8 cellular contexts compared by ENCODE assay signal in genomic region chr13:98447881-98448641, GRCh38.
A peak's percentile ranks its signal among the peaks of the same experiment; 100 is the strongest.
DNase-seq lines count a peak whose midpoint lies in the region; ATAC-seq, FAIRE-seq and TF ChIP-seq lines count a peak whose summit lies in the region.

No MANE protein-coding gene starts in this region.

- H4K91ac ChIP-seq in IMR-90 (ENCODE audit: insufficient read depth, low read depth, low read length): no peak overlapping the region

- H2AK9ac ChIP-seq in IMR-90 (replicated peaks; ENCODE audit: low read depth, low read length, poor library complexity): peak overlapping the region; percentile 68

- H3K4me3 Mint-ChIP-seq in activated T-helper 2 cell treated with anti-CD3 and anti-CD28 coated beads, Interferon-gamma antibody, Interleukin-2, Interleukin-4, amounts not matched to agents 10 μg/mL and 5 μg/mL and 100 μg/mL, durations not matched to agents 14 hours and 24 hours and 36 hours (ENCODE audit: low read depth): no peak overlapping the region

- no peak overlapping the region for H3K56ac ChIP-seq in IMR-90 (ENCODE audit: extremely low read depth, insufficient read depth, low read length)

- BruUV-seq in IMR-90 (replicated peaks; lab: Mats Ljungman, UMichigan): no TSS peak

- H3K36me3 ChIP-seq in IMR-90 (ENCODE audit: control insufficient read depth, insufficient read depth, low read length): peaks cover 57% of the 10 kb centered on the region

- H3K4ac ChIP-seq in IMR-90 (ENCODE audit: low read depth, low read length): no peak overlapping the region

- TF ChIP-seq CTCF in IMR-90 (conservative IDR thresholded peaks at IDR 0.05; ENCODE audit: low read depth, low read length): peak; percentile 46

- in situ Hi-C loops in IMR-90 (cut with MboI; ENCODE audit: low sequenced_read_pairs): loop anchor here (5.0 to 25.0 kb wide), 3 partner anchors 209 to 593 kb away; no protein-coding TSS in a partner anchor

- FAIRE-seq in urothelium cell line (lab: Jason Lieb, UNC): no peak

- H2AK5ac ChIP-seq in IMR-90 (ENCODE audit: low read depth, low read length): no peak overlapping the region

- no peak overlapping the region for H4K8ac ChIP-seq in IMR-90 (ENCODE audit: low read depth in 2 of 2, low read length in 2 of 2)

- ATAC-seq in IMR-90 (ENCODE audit: low read depth): no peak
- ATAC-seq in activated naive CD4-positive, alpha-beta T cell treated with anti-CD3 and anti-CD28 coated beads, Interleukin-2, amount 50 U/mL, for 72 hours: no peak

- no peak overlapping the region for H3K27ac ChIP-seq in IMR-90 (ENCODE audit: insufficient read depth, low read length)

- no peaks in the 10 kb centered on the region for H3K9me3 ChIP-seq in IMR-90 (ENCODE audit: control insufficient read depth, insufficient read depth, low read length)

- H3K9ac ChIP-seq in IMR-90 (ENCODE audit: low read depth, low read length): no peak overlapping the region

- H3K14ac ChIP-seq in IMR-90 (replicated peaks; ENCODE audit: low read depth, low read length): no peak overlapping the region

- H2BK15ac ChIP-seq in IMR-90 (ENCODE audit: low read depth, low read length): no peak overlapping the region

- H4K20me1 ChIP-seq in IMR-90 (ENCODE audit: insufficient read depth, low read length): peaks cover 35% of the 10 kb centered on the region

- no peak overlapping the region for H3K4me3 ChIP-seq in IMR-90 (ENCODE audit: insufficient read depth, low read depth, low read length)

- peak overlapping the region; percentile 33 for H2AFZ ChIP-seq in IMR-90 (replicated peaks; ENCODE audit: low read length, poor library complexity)

- no peak overlapping the region for H3K23ac ChIP-seq in IMR-90 (ENCODE audit: low read depth, low read length)

- H2BK5ac ChIP-seq in IMR-90 (ENCODE audit: low read depth, low read length, poor library complexity, severe bottlenecking): no peak overlapping the region

- dilution Hi-C loops in IMR-90 (cut with HindIII; ENCODE audit: low sequenced_read_pairs, unreplicated experiment): no loop called here

- no peak overlapping the region for H4K5ac ChIP-seq in IMR-90 (ENCODE audit: low read depth, low read length)

- peak overlapping the region; percentile 85 to 89 for H3K27ac Mint-ChIP-seq in activated naive CD4-positive, alpha-beta T cell treated with anti-CD3 and anti-CD28 coated beads, Interleukin-2, amount 50 U/mL, for 72 hours
- H3K27ac Mint-ChIP-seq in activated T-helper 2 cell treated with anti-CD3 and anti-CD28 coated beads, Interferon-gamma antibody, Interleukin-2, Interleukin-4, amounts not matched to agents 10 μg/mL and 5 μg/mL and 100 μg/mL, durations not matched to agents 14 hours and 24 hours and 36 hours: no peak overlapping the region

- TF ChIP-seq RAD21 in IMR-90 (IDR thresholded peaks at IDR 0.05; ENCODE audit: low read length): peak; percentile 33

- no peaks in the 10 kb centered on the region for H3K27me3 Mint-ChIP-seq in activated T-helper 2 cell treated with anti-CD3 and anti-CD28 coated beads, Interferon-gamma antibody, Interleukin-2, Interleukin-4, amounts not matched to agents 10 μg/mL and 5 μg/mL and 100 μg/mL, durations not matched to agents 14 hours and 24 hours and 36 hours (ENCODE audit: low read depth)

- no peaks in the 10 kb centered on the region for H3K36me3 Mint-ChIP-seq in activated naive CD4-positive, alpha-beta T cell treated with anti-CD3 and anti-CD28 coated beads, Interleukin-2, amount 50 U/mL, for 72 hours
- peaks cover 44% of the 10 kb centered on the region for H3K36me3 Mint-ChIP-seq in activated T-helper 2 cell treated with anti-CD3 and anti-CD28 coated beads, Interferon-gamma antibody, Interleukin-2, Interleukin-4, amounts not matched to agents 10 μg/mL and 5 μg/mL and 100 μg/mL, durations not matched to agents 14 hours and 24 hours and 36 hours (ENCODE audit: low read depth)

- H3K79me1 ChIP-seq in IMR-90 (ENCODE audit: low read depth in 1 of 2, low read length in 2 of 2): peaks cover 6 to 67% of the 10 kb centered on the region in 2 experiments; a peak in 3 of 4 replicates

- no peak for TF ChIP-seq POLR2A in IMR-90 (IDR thresholded peaks at IDR 0.05; ENCODE audit: low read depth, low read length)

- peak; percentile 27 for DNase-seq in COR-L47 (lab: John Stamatoyannopoulos, UW)
- no peak for DNase-seq in IMR-90
- no peak for DNase-seq in activated naive CD4-positive, alpha-beta T cell treated with anti-CD3 and anti-CD28 coated beads, Interleukin-2, amount 50 U/mL, for 72 hours (ENCODE audit: low spot score in 2 of 2)
- peak in 43 of 51 donors; percentile 7 to 75 (median 45) for DNase-seq in hypothalamus (lab: John Stamatoyannopoulos, UW)
- DNase-seq in urothelium cell line (ENCODE audit: low spot score): peak; percentile 32
- no peak for DNase-seq in germinal center (ENCODE audit: low spot score)
- DNase-seq in NCI-H2196 (lab: John Stamatoyannopoulos, UW; ENCODE audit: unreplicated experiment): no peak
- no peak for DNase-seq in activated T-helper 2 cell treated with anti-CD3 and anti-CD28 coated beads, Interferon-gamma antibody, Interleukin-2, Interleukin-4, amounts not matched to agents 10 μg/mL and 5 μg/mL and 100 μg/mL, durations not matched to agents 14 hours and 24 hours and 36 hours (ENCODE audit: low spot score)

- H3K9me1 ChIP-seq in IMR-90 (ENCODE audit: insufficient read depth, low read length): peaks cover 19% of the 10 kb centered on the region

- 79% methylated on average over 24 of the region's 28 CpGs; no CpG with 5 or more reads in 1 of the 2 experiments for WGBS in IMR-90 (ENCODE audit: extremely low coverage in 2 of 2, insufficient read length in 1 of 2), 2 experiments

- H3K27me3 ChIP-seq in IMR-90 (ENCODE audit: control insufficient read depth, insufficient read depth, low read length): no peaks in the 10 kb centered on the region

- peaks cover 12% of the 10 kb centered on the region for H3K4me1 ChIP-seq in IMR-90 (ENCODE audit: control insufficient read depth, insufficient read depth, low read length)

- no peak overlapping the region for H3K4me2 ChIP-seq in IMR-90 (ENCODE audit: low read depth, low read length)

- intact Hi-C loops in IMR-90 (cut with micrococcal nuclease): loop anchor here (10.0 kb wide), 1 partner anchor 593 kb away; no protein-coding TSS in a partner anchor
- intact Hi-C loops in activated T-helper 2 cell treated with anti-CD3 and anti-CD28 coated beads, Interferon-gamma antibody, Interleukin-2, Interleukin-4, amounts not matched to agents 10 μg/mL and 5 μg/mL and 100 μg/mL, durations not matched to agents 14 hours and 24 hours and 36 hours (cut with micrococcal nuclease): loop anchor here (10.0 kb wide), 1 partner anchor 397 kb away; no protein-coding TSS in a partner anchor

- peaks cover 20% of the 10 kb centered on the region for H3K4me1 Mint-ChIP-seq in activated T-helper 2 cell treated with anti-CD3 and anti-CD28 coated beads, Interferon-gamma antibody, Interleukin-2, Interleukin-4, amounts not matched to agents 10 μg/mL and 5 μg/mL and 100 μg/mL, durations not matched to agents 14 hours and 24 hours and 36 hours (ENCODE audit: low read depth)

- no peak overlapping the region for H2BK20ac ChIP-seq in IMR-90 (ENCODE audit: low read depth, low read length)

- POLR2A ChIA-PET in IMR-90 (lab: Charles Lee; ENCODE audit: unreplicated experiment): no interaction called here

- H3K18ac ChIP-seq in IMR-90 (ENCODE audit: low read depth, low read length): no peak overlapping the region

- no peak overlapping the region for H2BK120ac ChIP-seq in IMR-90 (ENCODE audit: low read depth, low read length)

- no peaks in the 10 kb centered on the region for H3K9me3 Mint-ChIP-seq in activated naive CD4-positive, alpha-beta T cell treated with anti-CD3 and anti-CD28 coated beads, Interleukin-2, amount 50 U/mL, for 72 hours
- H3K9me3 Mint-ChIP-seq in activated T-helper 2 cell treated with anti-CD3 and anti-CD28 coated beads, Interferon-gamma antibody, Interleukin-2, Interleukin-4, amounts not matched to agents 10 μg/mL and 5 μg/mL and 100 μg/mL, durations not matched to agents 14 hours and 24 hours and 36 hours: no peaks in the 10 kb centered on the region

- CTCF ChIA-PET in IMR-90 (lab: Yijun Ruan, JAX): interaction anchor here (1.0 kb wide), 1 partner anchor 34 kb away, joined by 3 read pairs; no protein-coding TSS in a partner anchor

TF ChIP-seq in IMR-90, 13 proteins besides CTCF, POLR2A, EP300 and RAD21:
- TF ChIP-seq RFX5 (IDR thresholded peaks at IDR 0.05; ENCODE audit: low read depth, low read length) (no peak), FOS (IDR thresholded peaks at IDR 0.05; ENCODE audit: low read depth, low read length) (no peak), SMC3 (IDR thresholded peaks at IDR 0.05; ENCODE audit: low read depth, low read length) (peak; percentile 20; the same call in 1 of the 2 replicates), USF2 (IDR thresholded peaks at IDR 0.05; ENCODE audit: low read depth, low read length) (no peak)

Comparison
In these comparisons a context has a peak if more than half of its experiments do, and no peak if none do; other contexts are left out.
1. DNase-seq: peak in COR-L47 (single experiment), hypothalamus (43 of 51) and urothelium cell line (single experiment); none in IMR-90 (single experiment), activated naive CD4-positive, alpha-beta T cell treated with anti-CD3 and anti-CD28 coated beads, Interleukin-2, amount 50 U/mL, for 72 hours (0 of 2), germinal center (single experiment), NCI-H2196 (single experiment) and activated T-helper 2 cell treated with anti-CD3 and anti-CD28 coated beads, Interferon-gamma antibody, Interleukin-2, Interleukin-4, amounts not matched to agents 10 μg/mL and 5 μg/mL and 100 μg/mL, durations not matched to agents 14 hours and 24 hours and 36 hours (single experiment).